ENCODE assay signal across 26 cellular contexts in genomic region chr13:112060899-112061366, GRCh38. TPM values are rescaled to one million over a fixed set of nuclear protein-coding genes. Genes with fewer than 3 reads are reported as not detected.
DNase-seq lines count a peak whose midpoint lies in the region; ATAC-seq and TF ChIP-seq lines count a peak whose summit lies in the region.
"Had no signal": no experiment of that assay in that cellular context is flagged by ENCODE, and none has a peak within 500 bp of the region (broad histone marks: within the 10 kb centered on the region; RNA-seq: fewer than 3 reads in every experiment).

No MANE protein-coding gene starts in this region.

- H3K4me1 Mint-ChIP-seq in GM23338 (peaks cover 54% of the 10 kb centered on the region), T-helper 17 cell (peaks cover 3% of the 10 kb centered on the region)

- no peak overlapping the region for H2AFZ ChIP-seq in GM23338
- H2AFZ ChIP-seq: PC-9 had no signal

- no peak for TF ChIP-seq CTCF in GM23338 (conservative IDR thresholded peaks at IDR 0.05; ENCODE audit: low read depth in 2 of 2)

- H3K9me3 Mint-ChIP-seq in GM23338, result peaks cover 3% of the 10 kb centered on the region; the same call in 1 of the 3 replicates
- H3K9me3 Mint-ChIP-seq: activated CD4-positive, alpha-beta memory T cell treated with anti-CD3 and anti-CD28 coated beads for 36 hours; type B pancreatic cell had no signal

- H3K36me3 Mint-ChIP-seq in GM23338 (ENCODE audit: low read depth), result no peaks in the 10 kb centered on the region; the same call in 2 of the 3 replicates
- H3K36me3 Mint-ChIP-seq in T-helper 17 cell (ENCODE audit: low read depth), result peaks cover 3% of the 10 kb centered on the region
- H3K36me3 Mint-ChIP-seq: type B pancreatic cell had no signal

- peaks cover 19 to 42% (median 30%) of the 10 kb centered on the region in 10 experiments for H3K4me1 ChIP-seq in BLaER1 treated with 17β-estradiol and CSF1 and Interleukin-3, amounts not matched to agents 10 nM and 100 nM
- H3K4me1 ChIP-seq in GM23338 (ENCODE audit: insufficient read depth) (peaks cover 72% of the 10 kb centered on the region), iPS-15b (ENCODE audit: control insufficient read depth, insufficient read depth, low read length) (no peaks in the 10 kb centered on the region)
- H3K4me1 ChIP-seq: psoas muscle had no signal

- H3K27ac Mint-ChIP-seq in GM23338, result no peak overlapping the region
- H3K27ac Mint-ChIP-seq in T-helper 17 cell, result no peak overlapping the region
- H3K27ac Mint-ChIP-seq: activated CD4-positive, alpha-beta memory T cell treated with anti-CD3 and anti-CD28 coated beads for 36 hours; type B pancreatic cell had no signal

- H3K27me3 ChIP-seq in BLaER1 treated with 17β-estradiol and CSF1 and Interleukin-3, amounts not matched to agents 10 nM and 100 nM, result peaks cover 100% of the 10 kb centered on the region in 11 experiments
- peaks cover 100% of the 10 kb centered on the region for H3K27me3 ChIP-seq in GM23338 (ENCODE audit: insufficient read depth)
- peaks cover 97% of the 10 kb centered on the region for H3K27me3 ChIP-seq in iPS-15b (ENCODE audit: control insufficient read depth, insufficient read depth, low read length)

- peaks cover 9 to 20% (median 12%) of the 10 kb centered on the region in 11 experiments; a peak in 21 of 22 replicates for H3K9me3 ChIP-seq in BLaER1 treated with 17β-estradiol and CSF1 and Interleukin-3, amounts not matched to agents 10 nM and 100 nM (replicated peaks in 1 of 11)
- H3K9me3 ChIP-seq in T-helper 17 cell (ENCODE audit: control insufficient read depth, low read length, poor library complexity, severe bottlenecking) (peaks cover 3% of the 10 kb centered on the region), iPS-15b (ENCODE audit: control insufficient read depth, insufficient read depth, low read length) (no peaks in the 10 kb centered on the region)
- H3K9me3 ChIP-seq: psoas muscle had no signal

- peak overlapping the region; percentile 53 to 87 (median 68) for H3K4me2 ChIP-seq in BLaER1 treated with 17β-estradiol and CSF1 and Interleukin-3, amounts not matched to agents 10 nM and 100 nM
- peak overlapping the region; percentile 79 for H3K4me2 ChIP-seq in GM23338
- H3K4me2 ChIP-seq: PC-9 had no signal

- no peaks in the 10 kb centered on the region for H3K79me2 ChIP-seq in GM23338 (replicated peaks; ENCODE audit: insufficient read depth)

- no peak overlapping the region for H3K9ac ChIP-seq in BLaER1 treated with 17β-estradiol and CSF1 and Interleukin-3, amounts not matched to agents 10 nM and 100 nM
- H3K9ac ChIP-seq in iPS-15b (ENCODE audit: low read depth, low read length), result no peak overlapping the region

- H3K27me3 Mint-ChIP-seq in GM23338 (ENCODE audit: insufficient read depth, low read depth, poor library complexity), result peaks cover 98% of the 10 kb centered on the region
- H3K27me3 Mint-ChIP-seq in T-helper 17 cell, result peaks cover 73% of the 10 kb centered on the region

- H3K4me3 ChIP-seq in BLaER1 treated with 17β-estradiol and CSF1 and Interleukin-3, amounts not matched to agents 10 nM and 100 nM, result peak overlapping the region in 8 of 10 experiments; percentile 0 to 49 (median 15); a peak in 9 of 20 replicates
- H3K4me3 ChIP-seq in GM23338 (peak overlapping the region; percentile 49; the same call in 1 of the 2 replicates), iPS-15b (ENCODE audit: low read depth, low read length) (peak overlapping the region; percentile 18)
- H3K4me3 ChIP-seq: PC-9, psoas muscle had no signal

- H4K20me1 ChIP-seq in BLaER1 treated with 17β-estradiol and CSF1 and Interleukin-3, amounts not matched to agents 10 nM and 100 nM, result peaks cover 0 to 95% (median 86%) of the 10 kb centered on the region in 11 experiments; a peak in 19 of 22 replicates
- peaks cover 28% of the 10 kb centered on the region for H4K20me1 ChIP-seq in GM23338 (replicated peaks; ENCODE audit: insufficient read depth)

- no peaks in the 10 kb centered on the region for H3K9me2 ChIP-seq in GM23338 (ENCODE audit: insufficient read depth)

- ATAC-seq in GM23338 (peak; percentile 4), T-helper 17 cell (no peak), esophagus mucosa (no peak)
- ATAC-seq: activated CD4-positive, CD25-positive, alpha-beta regulatory T cell treated with anti-CD3 and anti-CD28 coated beads, Interleukin-2, amount 50 U/mL, for 24 hours; psoas muscle had no signal

- DNase-seq in GM23338 (ENCODE audit: low spot score) (peak; percentile 81), T-helper 17 cell (no peak), COLO829 (ENCODE audit: low spot score) (no peak), A172 (ENCODE audit: low spot score) (no peak), cerebellar nuclear complex (lab: John Stamatoyannopoulos, UW) (no peak)
- DNase-seq: activated CD4-positive, alpha-beta memory T cell treated with anti-CD3 and anti-CD28 coated beads for 36 hours; activated naive CD4-positive, alpha-beta T cell treated with Interleukin-2 at 50 U/mL for 16 hours; amygdala; dermis blood vessel endothelial cell; DMS 273 treated with DMSO at 0.1 percent for 48 hours; IMR-90; NCI-H2029 treated with DMSO at 0.1 percent for 48 hours; NCI-H510A; NK-92 treated with Interleukin-12 subunit alpha and Interleukin-12 subunit beta, amount 100 ng/mL, for 24 hours; PC-9; psoas muscle; Right ventricle myocardium superior had no signal

- H3K36me3 ChIP-seq in BLaER1 treated with 17β-estradiol and CSF1 and Interleukin-3, amounts not matched to agents 10 nM and 100 nM, result no peaks in the 10 kb centered on the region
- no peaks in the 10 kb centered on the region for H3K36me3 ChIP-seq in GM23338 (ENCODE audit: insufficient read depth)
- no peaks in the 10 kb centered on the region for H3K36me3 ChIP-seq in iPS-15b (ENCODE audit: control insufficient read depth, insufficient read depth, low read length)

- H3K4me3 Mint-ChIP-seq in GM23338 (peak overlapping the region; percentile 57; the same call in 2 of the 3 replicates), T-helper 17 cell (peak overlapping the region; percentile 7)
- H3K4me3 Mint-ChIP-seq: activated CD4-positive, alpha-beta memory T cell treated with anti-CD3 and anti-CD28 coated beads for 36 hours; type B pancreatic cell had no signal

- H3K27ac ChIP-seq in BLaER1 treated with 17β-estradiol and CSF1 and Interleukin-3, amounts not matched to agents 10 nM and 100 nM, result no peak overlapping the region
- H3K27ac ChIP-seq in GM23338 (ENCODE audit: low read depth), result no peak overlapping the region
- H3K27ac ChIP-seq: HL-60, PC-9, psoas muscle had no signal

- peaks cover 39% of the 10 kb centered on the region for H3F3A ChIP-seq in GM23338 (replicated peaks; ENCODE audit: low read depth)

TF ChIP-seq in GM23338, 12 proteins besides CTCF, POLR2A, EP300 and RAD21:
- TF ChIP-seq EZH2phosphoT487 (IDR thresholded peaks at IDR 0.05; ENCODE audit: unreplicated experiment) (peak; percentile 14), EZH2 (IDR thresholded peaks at IDR 0.05; ENCODE audit: low read depth, unreplicated experiment) (peak; percentile 32), REST (IDR thresholded peaks at IDR 0.05; ENCODE audit: unreplicated experiment) (no peak)

RNA-seq across cellular contexts. Expression of gene SOX1, which starts 6.0 kb away (rescaled TPM):
- 0.04 and 0.17 TPM in 2 replicates for total RNA-seq in GM23338 (2014; rRNA removed; shearing (Covaris generic))
- 0.10 TPM in 1 of 2 replicates, not detected in the other for polyA plus RNA-seq in GM23338 (2016; fragmentation: Nextera tagmentation; extraction: Ambion mirVana)
- not detected for total RNA-seq in T-helper 17 cell
- not detected for total RNA-seq in esophagus mucosa
- not detected in 2 replicates for total RNA-seq in A172 (2014; rRNA removed; shearing (Covaris generic))
- total RNA-seq: activated CD4-positive, alpha-beta memory T cell treated with anti-CD3 and anti-CD28 coated beads for 36 hours; dermis blood vessel endothelial cell; IMR-90; lung microvascular endothelial cell; PC-9; psoas muscle; Right ventricle myocardium superior; skeletal muscle tissue; subcutaneous adipose tissue had no signal
- polyA plus RNA-seq: IMR-90, psoas muscle had no signal
